Comparison of ENCODE assay signal across 1 cellular context in the genomic region with DNA sequence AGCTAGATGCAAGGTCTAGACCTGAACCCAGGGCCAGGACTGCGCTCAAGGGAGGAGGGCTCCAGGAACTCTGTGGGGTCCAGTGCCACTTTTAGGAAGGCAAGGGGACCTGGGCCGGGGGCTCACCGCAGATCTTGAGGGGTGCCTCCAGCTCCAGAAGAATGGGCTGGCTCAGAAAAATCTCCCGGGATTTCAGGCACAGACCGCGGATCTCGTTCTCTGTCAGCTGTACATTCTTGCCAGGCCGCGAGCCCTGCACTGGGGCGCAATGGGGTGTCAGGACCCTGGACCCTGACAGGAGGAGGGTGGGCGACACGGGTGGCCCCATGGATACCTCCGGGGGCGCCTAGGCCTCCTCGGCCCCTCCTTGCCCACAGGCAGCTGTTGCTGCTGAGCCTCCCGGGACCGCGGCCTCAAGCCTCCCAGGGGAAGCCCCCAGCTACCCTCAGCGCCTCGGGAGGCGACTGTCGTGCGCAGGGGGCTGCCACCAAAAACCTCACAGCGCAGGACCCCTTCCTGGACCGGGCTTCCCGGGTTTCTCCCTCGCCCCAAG.
TF ChIP-seq lines count a peak whose summit lies in the region.

No MANE protein-coding gene starts in this region.

TF ChIP-seq in K562, 482 proteins besides CTCF, POLR2A, EP300 and RAD21 (continues in another document):
- TF ChIP-seq, protein P1, sequence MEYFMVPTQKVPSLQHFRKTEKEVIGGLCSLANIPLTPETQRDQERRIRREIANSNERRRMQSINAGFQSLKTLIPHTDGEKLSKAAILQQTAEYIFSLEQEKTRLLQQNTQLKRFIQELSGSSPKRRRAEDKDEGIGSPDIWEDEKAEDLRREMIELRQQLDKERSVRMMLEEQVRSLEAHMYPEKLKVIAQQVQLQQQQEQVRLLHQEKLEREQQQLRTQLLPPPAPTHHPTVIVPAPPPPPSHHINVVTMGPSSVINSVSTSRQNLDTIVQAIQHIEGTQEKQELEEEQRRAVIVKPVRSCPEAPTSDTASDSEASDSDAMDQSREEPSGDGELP (CRISPR knock-in tag; IDR thresholded peaks at IDR 0.05; ENCODE audit: borderline replicate concordance): peak; percentile 72
- no peak for TF ChIP-seq HDAC8 (tag; IDR thresholded peaks at IDR 0.05)
- TF ChIP-seq ZNF696 (CRISPR knock-in tag; conservative IDR thresholded peaks at IDR 0.05): no peak
- TF ChIP-seq, protein P2, sequence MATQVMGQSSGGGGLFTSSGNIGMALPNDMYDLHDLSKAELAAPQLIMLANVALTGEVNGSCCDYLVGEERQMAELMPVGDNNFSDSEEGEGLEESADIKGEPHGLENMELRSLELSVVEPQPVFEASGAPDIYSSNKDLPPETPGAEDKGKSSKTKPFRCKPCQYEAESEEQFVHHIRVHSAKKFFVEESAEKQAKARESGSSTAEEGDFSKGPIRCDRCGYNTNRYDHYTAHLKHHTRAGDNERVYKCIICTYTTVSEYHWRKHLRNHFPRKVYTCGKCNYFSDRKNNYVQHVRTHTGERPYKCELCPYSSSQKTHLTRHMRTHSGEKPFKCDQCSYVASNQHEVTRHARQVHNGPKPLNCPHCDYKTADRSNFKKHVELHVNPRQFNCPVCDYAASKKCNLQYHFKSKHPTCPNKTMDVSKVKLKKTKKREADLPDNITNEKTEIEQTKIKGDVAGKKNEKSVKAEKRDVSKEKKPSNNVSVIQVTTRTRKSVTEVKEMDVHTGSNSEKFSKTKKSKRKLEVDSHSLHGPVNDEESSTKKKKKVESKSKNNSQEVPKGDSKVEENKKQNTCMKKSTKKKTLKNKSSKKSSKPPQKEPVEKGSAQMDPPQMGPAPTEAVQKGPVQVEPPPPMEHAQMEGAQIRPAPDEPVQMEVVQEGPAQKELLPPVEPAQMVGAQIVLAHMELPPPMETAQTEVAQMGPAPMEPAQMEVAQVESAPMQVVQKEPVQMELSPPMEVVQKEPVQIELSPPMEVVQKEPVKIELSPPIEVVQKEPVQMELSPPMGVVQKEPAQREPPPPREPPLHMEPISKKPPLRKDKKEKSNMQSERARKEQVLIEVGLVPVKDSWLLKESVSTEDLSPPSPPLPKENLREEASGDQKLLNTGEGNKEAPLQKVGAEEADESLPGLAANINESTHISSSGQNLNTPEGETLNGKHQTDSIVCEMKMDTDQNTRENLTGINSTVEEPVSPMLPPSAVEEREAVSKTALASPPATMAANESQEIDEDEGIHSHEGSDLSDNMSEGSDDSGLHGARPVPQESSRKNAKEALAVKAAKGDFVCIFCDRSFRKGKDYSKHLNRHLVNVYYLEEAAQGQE (CRISPR knock-in tag; IDR thresholded peaks at IDR 0.05; ENCODE audit: low read depth): no peak
- TF ChIP-seq KDM5B (IDR thresholded peaks at IDR 0.05; ENCODE audit: insufficient replicate concordance, low read depth, low read length): no peak
- TF ChIP-seq PCBP2 (IDR thresholded peaks at IDR 0.05; ENCODE audit: low read depth, low read length, poor library complexity, severe bottlenecking): no peak
- TF ChIP-seq BRCA1 (IDR thresholded peaks at IDR 0.05): no peak
- no peak for TF ChIP-seq BRCA1 (CRISPR knock-in tag; IDR thresholded peaks at IDR 0.05)
- TF ChIP-seq, protein P3, sequence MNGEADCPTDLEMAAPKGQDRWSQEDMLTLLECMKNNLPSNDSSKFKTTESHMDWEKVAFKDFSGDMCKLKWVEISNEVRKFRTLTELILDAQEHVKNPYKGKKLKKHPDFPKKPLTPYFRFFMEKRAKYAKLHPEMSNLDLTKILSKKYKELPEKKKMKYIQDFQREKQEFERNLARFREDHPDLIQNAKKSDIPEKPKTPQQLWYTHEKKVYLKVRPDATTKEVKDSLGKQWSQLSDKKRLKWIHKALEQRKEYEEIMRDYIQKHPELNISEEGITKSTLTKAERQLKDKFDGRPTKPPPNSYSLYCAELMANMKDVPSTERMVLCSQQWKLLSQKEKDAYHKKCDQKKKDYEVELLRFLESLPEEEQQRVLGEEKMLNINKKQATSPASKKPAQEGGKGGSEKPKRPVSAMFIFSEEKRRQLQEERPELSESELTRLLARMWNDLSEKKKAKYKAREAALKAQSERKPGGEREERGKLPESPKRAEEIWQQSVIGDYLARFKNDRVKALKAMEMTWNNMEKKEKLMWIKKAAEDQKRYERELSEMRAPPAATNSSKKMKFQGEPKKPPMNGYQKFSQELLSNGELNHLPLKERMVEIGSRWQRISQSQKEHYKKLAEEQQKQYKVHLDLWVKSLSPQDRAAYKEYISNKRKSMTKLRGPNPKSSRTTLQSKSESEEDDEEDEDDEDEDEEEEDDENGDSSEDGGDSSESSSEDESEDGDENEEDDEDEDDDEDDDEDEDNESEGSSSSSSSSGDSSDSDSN (IDR thresholded peaks at IDR 0.05; ENCODE audit: borderline replicate concordance in 1 of 2, low read depth in 2 of 2, low read length in 2 of 2): no peak; a peak in 1 of 4 replicates
- peak; percentile 85 for TF ChIP-seq FIP1L1 (IDR thresholded peaks at IDR 0.05; ENCODE audit: low read depth, low read length, poor library complexity, severe bottlenecking)
- no peak for TF ChIP-seq GTF2F1 (IDR thresholded peaks at IDR 0.05; ENCODE audit: low read depth, low read length)
- TF ChIP-seq ZBTB1 (CRISPR knock-in tag; IDR thresholded peaks at IDR 0.05; ENCODE audit: borderline replicate concordance, low read depth): no peak
- no peak for TF ChIP-seq JUNB (CRISPR knock-in tag; conservative IDR thresholded peaks at IDR 0.05)
- TF ChIP-seq, protein P4, sequence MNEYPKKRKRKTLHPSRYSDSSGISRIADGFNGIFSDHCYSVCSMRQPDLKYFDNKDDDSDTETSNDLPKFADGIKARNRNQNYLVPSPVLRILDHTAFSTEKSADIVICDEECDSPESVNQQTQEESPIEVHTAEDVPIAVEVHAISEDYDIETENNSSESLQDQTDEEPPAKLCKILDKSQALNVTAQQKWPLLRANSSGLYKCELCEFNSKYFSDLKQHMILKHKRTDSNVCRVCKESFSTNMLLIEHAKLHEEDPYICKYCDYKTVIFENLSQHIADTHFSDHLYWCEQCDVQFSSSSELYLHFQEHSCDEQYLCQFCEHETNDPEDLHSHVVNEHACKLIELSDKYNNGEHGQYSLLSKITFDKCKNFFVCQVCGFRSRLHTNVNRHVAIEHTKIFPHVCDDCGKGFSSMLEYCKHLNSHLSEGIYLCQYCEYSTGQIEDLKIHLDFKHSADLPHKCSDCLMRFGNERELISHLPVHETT (CRISPR knock-in tag; conservative IDR thresholded peaks at IDR 0.05 in 1 of 2, IDR thresholded peaks at IDR 0.05 in 1 of 2): no peak
- TF ChIP-seq ZKSCAN8 (CRISPR knock-in tag; IDR thresholded peaks at IDR 0.05): no peak
- no peak for TF ChIP-seq NFRKB (IDR thresholded peaks at IDR 0.05; ENCODE audit: low read depth)
- TF ChIP-seq, protein P5, sequence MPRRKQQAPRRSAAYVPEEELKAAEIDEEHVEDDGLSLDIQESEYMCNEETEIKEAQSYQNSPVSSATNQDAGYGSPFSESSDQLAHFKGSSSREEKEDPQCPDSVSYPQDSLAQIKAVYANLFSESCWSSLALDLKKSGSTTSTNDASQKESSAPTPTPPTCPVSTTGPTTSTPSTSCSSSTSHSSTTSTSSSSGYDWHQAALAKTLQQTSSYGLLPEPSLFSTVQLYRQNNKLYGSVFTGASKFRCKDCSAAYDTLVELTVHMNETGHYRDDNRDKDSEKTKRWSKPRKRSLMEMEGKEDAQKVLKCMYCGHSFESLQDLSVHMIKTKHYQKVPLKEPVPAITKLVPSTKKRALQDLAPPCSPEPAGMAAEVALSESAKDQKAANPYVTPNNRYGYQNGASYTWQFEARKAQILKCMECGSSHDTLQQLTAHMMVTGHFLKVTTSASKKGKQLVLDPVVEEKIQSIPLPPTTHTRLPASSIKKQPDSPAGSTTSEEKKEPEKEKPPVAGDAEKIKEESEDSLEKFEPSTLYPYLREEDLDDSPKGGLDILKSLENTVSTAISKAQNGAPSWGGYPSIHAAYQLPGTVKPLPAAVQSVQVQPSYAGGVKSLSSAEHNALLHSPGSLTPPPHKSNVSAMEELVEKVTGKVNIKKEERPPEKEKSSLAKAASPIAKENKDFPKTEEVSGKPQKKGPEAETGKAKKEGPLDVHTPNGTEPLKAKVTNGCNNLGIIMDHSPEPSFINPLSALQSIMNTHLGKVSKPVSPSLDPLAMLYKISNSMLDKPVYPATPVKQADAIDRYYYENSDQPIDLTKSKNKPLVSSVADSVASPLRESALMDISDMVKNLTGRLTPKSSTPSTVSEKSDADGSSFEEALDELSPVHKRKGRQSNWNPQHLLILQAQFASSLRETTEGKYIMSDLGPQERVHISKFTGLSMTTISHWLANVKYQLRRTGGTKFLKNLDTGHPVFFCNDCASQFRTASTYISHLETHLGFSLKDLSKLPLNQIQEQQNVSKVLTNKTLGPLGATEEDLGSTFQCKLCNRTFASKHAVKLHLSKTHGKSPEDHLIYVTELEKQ (CRISPR knock-in tag; IDR thresholded peaks at IDR 0.05): no peak
- no peak for TF ChIP-seq ZNF354B (CRISPR knock-in tag; IDR thresholded peaks at IDR 0.05)
- no peak for TF ChIP-seq RBM15 (IDR thresholded peaks at IDR 0.05; ENCODE audit: insufficient read depth, low read length)
- TF ChIP-seq, protein P6, sequence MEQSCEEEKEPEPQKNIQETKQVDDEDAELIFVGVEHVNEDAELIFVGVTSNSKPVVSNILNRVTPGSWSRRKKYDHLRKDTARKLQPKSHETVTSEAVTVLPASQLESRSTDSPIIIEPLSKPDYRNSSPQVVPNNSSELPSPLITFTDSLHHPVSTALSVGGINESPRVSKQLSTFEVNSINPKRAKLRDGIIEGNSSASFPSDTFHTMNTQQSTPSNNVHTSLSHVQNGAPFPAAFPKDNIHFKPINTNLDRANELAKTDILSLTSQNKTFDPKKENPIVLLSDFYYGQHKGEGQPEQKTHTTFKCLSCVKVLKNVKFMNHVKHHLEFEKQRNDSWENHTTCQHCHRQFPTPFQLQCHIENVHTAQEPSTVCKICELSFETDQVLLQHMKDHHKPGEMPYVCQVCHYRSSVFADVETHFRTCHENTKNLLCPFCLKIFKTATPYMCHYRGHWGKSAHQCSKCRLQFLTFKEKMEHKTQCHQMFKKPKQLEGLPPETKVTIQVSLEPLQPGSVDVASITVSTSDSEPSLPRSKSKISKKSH (CRISPR knock-in tag; IDR thresholded peaks at IDR 0.05): no peak
- no peak for TF ChIP-seq CBX2 (IDR thresholded peaks at IDR 0.05; ENCODE audit: insufficient read depth, low read length, poor library complexity, severe bottlenecking)
- no peak for TF ChIP-seq BCL6 (CRISPR knock-in tag; IDR thresholded peaks at IDR 0.05)
- no peak for TF ChIP-seq KHSRP (IDR thresholded peaks at IDR 0.05)
- TF ChIP-seq POLR3G (IDR thresholded peaks at IDR 0.05; ENCODE audit: extremely low read depth, insufficient read length, insufficient replicate concordance): no peak
- TF ChIP-seq BRD9 (IDR thresholded peaks at IDR 0.05; ENCODE audit: low read depth, partially characterized antibody): no peak
- no peak for TF ChIP-seq POLR2H (tag; IDR thresholded peaks at IDR 0.05; ENCODE audit: low read depth)
- TF ChIP-seq, protein P7, sequence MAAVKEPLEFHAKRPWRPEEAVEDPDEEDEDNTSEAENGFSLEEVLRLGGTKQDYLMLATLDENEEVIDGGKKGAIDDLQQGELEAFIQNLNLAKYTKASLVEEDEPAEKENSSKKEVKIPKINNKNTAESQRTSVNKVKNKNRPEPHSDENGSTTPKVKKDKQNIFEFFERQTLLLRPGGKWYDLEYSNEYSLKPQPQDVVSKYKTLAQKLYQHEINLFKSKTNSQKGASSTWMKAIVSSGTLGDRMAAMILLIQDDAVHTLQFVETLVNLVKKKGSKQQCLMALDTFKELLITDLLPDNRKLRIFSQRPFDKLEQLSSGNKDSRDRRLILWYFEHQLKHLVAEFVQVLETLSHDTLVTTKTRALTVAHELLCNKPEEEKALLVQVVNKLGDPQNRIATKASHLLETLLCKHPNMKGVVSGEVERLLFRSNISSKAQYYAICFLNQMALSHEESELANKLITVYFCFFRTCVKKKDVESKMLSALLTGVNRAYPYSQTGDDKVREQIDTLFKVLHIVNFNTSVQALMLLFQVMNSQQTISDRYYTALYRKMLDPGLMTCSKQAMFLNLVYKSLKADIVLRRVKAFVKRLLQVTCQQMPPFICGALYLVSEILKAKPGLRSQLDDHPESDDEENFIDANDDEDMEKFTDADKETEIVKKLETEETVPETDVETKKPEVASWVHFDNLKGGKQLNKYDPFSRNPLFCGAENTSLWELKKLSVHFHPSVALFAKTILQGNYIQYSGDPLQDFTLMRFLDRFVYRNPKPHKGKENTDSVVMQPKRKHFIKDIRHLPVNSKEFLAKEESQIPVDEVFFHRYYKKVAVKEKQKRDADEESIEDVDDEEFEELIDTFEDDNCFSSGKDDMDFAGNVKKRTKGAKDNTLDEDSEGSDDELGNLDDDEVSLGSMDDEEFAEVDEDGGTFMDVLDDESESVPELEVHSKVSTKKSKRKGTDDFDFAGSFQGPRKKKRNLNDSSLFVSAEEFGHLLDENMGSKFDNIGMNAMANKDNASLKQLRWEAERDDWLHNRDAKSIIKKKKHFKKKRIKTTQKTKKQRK (IDR thresholded peaks at IDR 0.05; ENCODE audit: borderline replicate concordance, low read depth, low read length): no peak
- TF ChIP-seq THRAP3 (IDR thresholded peaks at IDR 0.05; ENCODE audit: borderline replicate concordance): no peak
- TF ChIP-seq, protein P8, sequence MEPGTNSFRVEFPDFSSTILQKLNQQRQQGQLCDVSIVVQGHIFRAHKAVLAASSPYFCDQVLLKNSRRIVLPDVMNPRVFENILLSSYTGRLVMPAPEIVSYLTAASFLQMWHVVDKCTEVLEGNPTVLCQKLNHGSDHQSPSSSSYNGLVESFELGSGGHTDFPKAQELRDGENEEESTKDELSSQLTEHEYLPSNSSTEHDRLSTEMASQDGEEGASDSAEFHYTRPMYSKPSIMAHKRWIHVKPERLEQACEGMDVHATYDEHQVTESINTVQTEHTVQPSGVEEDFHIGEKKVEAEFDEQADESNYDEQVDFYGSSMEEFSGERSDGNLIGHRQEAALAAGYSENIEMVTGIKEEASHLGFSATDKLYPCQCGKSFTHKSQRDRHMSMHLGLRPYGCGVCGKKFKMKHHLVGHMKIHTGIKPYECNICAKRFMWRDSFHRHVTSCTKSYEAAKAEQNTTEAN (CRISPR knock-in tag; IDR thresholded peaks at IDR 0.05): 0 out of 2 replicates have a peak, but pooled peaks have one; percentile 31
- TF ChIP-seq CREM (IDR thresholded peaks at IDR 0.05; ENCODE audit: low read depth): no peak
- no peak for TF ChIP-seq BACH1 (tag; IDR thresholded peaks at IDR 0.05)
- TF ChIP-seq PRMT5 (CRISPR knock-in tag; IDR thresholded peaks at IDR 0.05): no peak
- no peak for TF ChIP-seq HNRNPL (IDR thresholded peaks at IDR 0.05; ENCODE audit: low read depth, low read length)
- no peak for TF ChIP-seq ETV1 (tag; conservative IDR thresholded peaks at IDR 0.05; ENCODE audit: low read depth)
- TF ChIP-seq PTBP1 (IDR thresholded peaks at IDR 0.05; ENCODE audit: low read depth, low read length): no peak
- TF ChIP-seq, protein P9, sequence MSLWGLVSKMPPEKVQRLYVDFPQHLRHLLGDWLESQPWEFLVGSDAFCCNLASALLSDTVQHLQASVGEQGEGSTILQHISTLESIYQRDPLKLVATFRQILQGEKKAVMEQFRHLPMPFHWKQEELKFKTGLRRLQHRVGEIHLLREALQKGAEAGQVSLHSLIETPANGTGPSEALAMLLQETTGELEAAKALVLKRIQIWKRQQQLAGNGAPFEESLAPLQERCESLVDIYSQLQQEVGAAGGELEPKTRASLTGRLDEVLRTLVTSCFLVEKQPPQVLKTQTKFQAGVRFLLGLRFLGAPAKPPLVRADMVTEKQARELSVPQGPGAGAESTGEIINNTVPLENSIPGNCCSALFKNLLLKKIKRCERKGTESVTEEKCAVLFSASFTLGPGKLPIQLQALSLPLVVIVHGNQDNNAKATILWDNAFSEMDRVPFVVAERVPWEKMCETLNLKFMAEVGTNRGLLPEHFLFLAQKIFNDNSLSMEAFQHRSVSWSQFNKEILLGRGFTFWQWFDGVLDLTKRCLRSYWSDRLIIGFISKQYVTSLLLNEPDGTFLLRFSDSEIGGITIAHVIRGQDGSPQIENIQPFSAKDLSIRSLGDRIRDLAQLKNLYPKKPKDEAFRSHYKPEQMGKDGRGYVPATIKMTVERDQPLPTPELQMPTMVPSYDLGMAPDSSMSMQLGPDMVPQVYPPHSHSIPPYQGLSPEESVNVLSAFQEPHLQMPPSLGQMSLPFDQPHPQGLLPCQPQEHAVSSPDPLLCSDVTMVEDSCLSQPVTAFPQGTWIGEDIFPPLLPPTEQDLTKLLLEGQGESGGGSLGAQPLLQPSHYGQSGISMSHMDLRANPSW (CRISPR knock-in tag; IDR thresholded peaks at IDR 0.05): no peak
